ENCODE assay signal across 31 cellular contexts in the genomic region with DNA sequence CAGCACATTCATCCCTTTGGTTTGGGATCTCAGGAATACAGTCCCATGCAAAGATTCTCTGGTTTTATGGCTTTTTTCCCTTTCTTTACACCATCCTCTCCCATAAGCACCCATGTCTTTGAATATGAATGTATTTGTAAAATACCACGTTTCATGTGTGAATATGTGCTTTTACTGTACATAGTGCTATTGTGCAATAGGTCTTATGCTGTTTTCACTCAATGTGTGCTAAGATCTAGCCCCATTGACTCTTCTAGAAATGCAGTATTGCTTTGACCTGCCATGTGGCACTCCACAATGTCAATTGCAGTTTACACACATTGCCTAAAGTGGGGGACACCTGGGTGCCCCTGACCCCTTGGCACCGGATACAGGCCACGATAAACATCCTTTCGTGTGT. TPM values are rescaled to one million over a fixed set of nuclear protein-coding genes. Genes with fewer than 3 reads are reported as not detected.
"Had no signal": no experiment of that assay in that cellular context is flagged by ENCODE, and none has a peak within 500 bp of the region (broad histone marks: within the 10 kb centered on the region; RNA-seq: fewer than 3 reads in every experiment).

No MANE protein-coding gene starts in this region.

- H3K9me3 ChIP-seq: esophagus squamous epithelium, gastrocnemius medialis, heart right ventricle, left lung, lower lobe of right lung, mucosa of descending colon had no signal

- FAIRE-seq: colon, endometrium, islet of Langerhans, keratinocyte had no signal

- H3K27ac ChIP-seq: coronary artery, dorsolateral prefrontal cortex, epithelial cell of prostate, esophagus squamous epithelium, gastrocnemius medialis, heart right ventricle, left lung, lower lobe of right lung had no signal

- H3K4me3 ChIP-seq: coronary artery, dorsolateral prefrontal cortex, esophagus squamous epithelium, gastrocnemius medialis, heart right ventricle, left lung, lower lobe of right lung, mucosa of descending colon had no signal

- ATAC-seq: esophagus mucosa, gastrocnemius medialis, heart right ventricle, left cardiac atrium, left lung, left ventricle myocardium superior, lower lobe of right lung, mucosa of descending colon had no signal

- H3K4me1 ChIP-seq: esophagus squamous epithelium, gastrocnemius medialis, heart right ventricle, left lung, lower lobe of right lung had no signal

- DNase-seq: dermis blood vessel endothelial cell; dorsolateral prefrontal cortex; effector CD4-positive, alpha-beta T cell; effector memory CD4-positive, alpha-beta T cell; erythroblast; esophagus squamous epithelium; foreskin fibroblast; foreskin melanocyte; gastrocnemius medialis; glutamatergic neuron; head of caudate nucleus; heart right ventricle; hippocampal formation; left cardiac atrium; left ventricle myocardium superior; lower lobe of right lung; mesenchymal stem cell; mucosa of descending colon; naive B cell had no signal

- H3K27me3 ChIP-seq: dorsolateral prefrontal cortex, esophagus squamous epithelium, gastrocnemius medialis, heart right ventricle, left lung had no signal

RNA-seq across cellular contexts. Expression of a gene that starts 32.8 kb away (rescaled TPM):
- total RNA-seq: dermis blood vessel endothelial cell, gastrocnemius medialis, glomerular endothelial cell, kidney epithelial cell, left ventricle myocardium superior, mesothelial cell of epicardium, myocyte had no signal
- polyA plus RNA-seq: keratinocyte had no signal
